In the genomic region with DNA sequence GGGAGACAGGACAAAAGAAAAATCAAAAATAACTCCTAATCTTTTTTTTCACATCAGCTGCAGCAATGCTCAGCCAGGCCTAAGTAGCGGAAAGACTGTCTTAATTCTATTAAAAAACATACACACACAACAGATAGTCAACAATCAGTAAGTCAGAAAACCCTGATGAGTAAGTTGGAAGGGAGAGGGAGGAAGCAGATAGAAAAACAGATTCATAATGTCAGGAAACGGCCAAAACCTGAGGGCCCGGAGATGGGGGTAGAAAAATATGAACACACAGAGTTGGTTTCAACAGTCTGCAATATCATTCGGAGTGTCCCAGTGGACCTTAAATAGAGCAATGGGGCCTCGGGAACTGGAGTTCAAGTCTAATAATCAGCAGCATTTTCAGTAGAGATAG, we compare ENCODE assay signal across 30 cellular contexts. TPM values are rescaled to one million over a fixed set of nuclear protein-coding genes. Genes with fewer than 3 reads are reported as not detected.
"Had no signal": no experiment of that assay in that cellular context is flagged by ENCODE, and none has a peak within 500 bp of the region (broad histone marks: within the 10 kb centered on the region; RNA-seq: fewer than 3 reads in every experiment).

No MANE protein-coding gene starts in this region.

- H3K4me3 Mint-ChIP-seq: naive thymus-derived CD8-positive, alpha-beta T cell; stimulated activated effector memory CD8-positive, alpha-beta T cell treated with anti-CD3 and anti-CD28 coated beads, Interleukin-12 subunit alpha, Interleukin-12 subunit beta, amount 100 ng/mL, for 72 hours; type B pancreatic cell had no signal

- H3K9me3 ChIP-seq: esophagus squamous epithelium, left lung, lower lobe of right lung, ovary, sigmoid colon, stomach, testis, tibial artery had no signal

- ATAC-seq: left lung; lower lobe of right lung; naive thymus-derived CD8-positive, alpha-beta T cell; stimulated activated effector memory CD8-positive, alpha-beta T cell treated with anti-CD3 and anti-CD28 coated beads, Interleukin-12 subunit alpha, Interleukin-12 subunit beta, amount 100 ng/mL, for 72 hours had no signal

- H3K4me1 Mint-ChIP-seq: naive thymus-derived CD8-positive, alpha-beta T cell; stimulated activated effector memory CD8-positive, alpha-beta T cell treated with anti-CD3 and anti-CD28 coated beads, Interleukin-12 subunit alpha, Interleukin-12 subunit beta, amount 100 ng/mL, for 72 hours had no signal

- H3K27ac ChIP-seq: cardiac muscle cell, dorsolateral prefrontal cortex, esophagus squamous epithelium, hepatocyte, lower lobe of right lung, ovary, sigmoid colon, stomach, testis, tibial artery had no signal

- DNase-seq: cortex of kidney; dorsolateral prefrontal cortex; effector CD4-positive, alpha-beta T cell; esophagus squamous epithelium; foreskin melanocyte; kidney; left lung; lower lobe of right lung; naive thymus-derived CD8-positive, alpha-beta T cell; occipital lobe; ovary; posterior cingulate gyrus; retina; sigmoid colon; stimulated activated CD4-positive, alpha-beta T cell treated with anti-CD3 and anti-CD28 coated beads, Interleukin-2, amount 100 ng/mL, for 24 hours; stimulated activated CD4-positive, alpha-beta T cell treated with anti-CD3 and anti-CD28 coated beads, Interleukin-4, amount 100 ng/mL, for 24 hours; stimulated activated naive CD4-positive, alpha-beta T cell treated with Interleukin-2 at 50 U/mL for 16 hours; stomach; substantia nigra; testis; tibial artery had no signal

- H3K27ac Mint-ChIP-seq: stimulated activated effector memory CD8-positive, alpha-beta T cell treated with anti-CD3 and anti-CD28 coated beads, Interleukin-12 subunit alpha, Interleukin-12 subunit beta, amount 100 ng/mL, for 72 hours; type B pancreatic cell had no signal

- H3K27me3 ChIP-seq: cardiac muscle cell, esophagus squamous epithelium, hepatocyte, left lung, ovary, sigmoid colon, testis had no signal

- H3K4me1 ChIP-seq: left lung, sigmoid colon, stomach, testis, tibial artery had no signal

- H3K36me3 ChIP-seq: cardiac muscle cell, esophagus squamous epithelium, left lung, lower lobe of right lung, ovary, sigmoid colon, stomach, tibial artery had no signal

- H3K9me3 Mint-ChIP-seq: type B pancreatic cell had no signal

- H3K4me3 ChIP-seq: cardiac muscle cell, dorsolateral prefrontal cortex, esophagus squamous epithelium, hepatocyte, left lung, lower lobe of right lung, ovary, sigmoid colon, stomach, testis, tibial artery had no signal

- H3K36me3 Mint-ChIP-seq: naive thymus-derived CD8-positive, alpha-beta T cell; stimulated activated effector memory CD8-positive, alpha-beta T cell treated with anti-CD3 and anti-CD28 coated beads, Interleukin-12 subunit alpha, Interleukin-12 subunit beta, amount 100 ng/mL, for 72 hours; type B pancreatic cell had no signal

RNA-seq across cellular contexts. Expression of a gene that starts 14.8 kb away (rescaled TPM):
- total RNA-seq: epithelial cell of proximal tubule; kidney; mesenteric fat pad; myocyte; naive thymus-derived CD8-positive, alpha-beta T cell; pulmonary artery endothelial cell had no signal
- polyA plus RNA-seq: cardiac muscle cell; hepatocyte; naive thymus-derived CD8-positive, alpha-beta T cell had no signal

RNA-seq across cellular contexts. Expression of a gene that starts 40.5 kb away (rescaled TPM):
- total RNA-seq: epithelial cell of proximal tubule; myocyte; naive thymus-derived CD8-positive, alpha-beta T cell; pulmonary artery endothelial cell had no signal
- polyA plus RNA-seq: naive thymus-derived CD8-positive, alpha-beta T cell; neural cell had no signal
